In the genomic region with DNA sequence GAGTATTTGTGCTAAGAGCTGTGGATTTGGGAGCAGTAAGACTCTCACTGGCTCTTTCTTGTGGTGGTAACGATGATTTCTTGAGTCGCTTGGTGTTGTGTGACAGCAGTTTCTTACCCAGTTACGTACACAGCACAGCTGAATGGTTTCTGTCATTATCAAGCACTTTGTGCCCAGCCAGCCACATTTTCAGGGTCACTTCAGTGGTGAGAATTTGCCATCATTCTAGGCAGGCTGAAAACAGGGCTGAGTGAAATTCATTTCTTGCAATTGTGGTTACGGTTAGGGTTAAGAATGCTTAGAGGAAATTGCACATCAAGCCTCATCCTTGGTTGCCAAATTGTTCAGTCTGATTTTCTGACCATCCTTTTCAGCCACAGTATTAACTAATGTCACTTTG, we compare ENCODE assay signal across 19 cellular contexts.
A peak's percentile ranks its signal among the peaks of the same experiment; 100 is the strongest.
DNase-seq lines count a peak whose midpoint lies in the region; ATAC-seq, FAIRE-seq and TF ChIP-seq lines count a peak whose summit lies in the region.
"Had no signal": no experiment of that assay in that cellular context is flagged by ENCODE, and none has a peak within 500 bp of the region (broad histone marks: within the 10 kb centered on the region; RNA-seq: fewer than 3 reads in every experiment).

No MANE protein-coding gene starts in this region.

- H3K27me3 ChIP-seq in Loucy (ENCODE audit: insufficient read depth, low read length, poor library complexity, severe bottlenecking): no peaks in the 10 kb centered on the region
- no peaks in the 10 kb centered on the region for H3K27me3 ChIP-seq in pancreas
- H3K27me3 ChIP-seq: BE2C, Peyer's patch, SJCRH30 had no signal

- peak overlapping the region; percentile 26 for H3K4me2 ChIP-seq in Loucy (ENCODE audit: low read depth, low read length, poor library complexity, severe bottlenecking)
- H3K4me2 ChIP-seq: KMS-11 had no signal

- intact Hi-C loops in pancreas (cut with DNase I): no loop called here

- H3K36me3 ChIP-seq in Loucy (ENCODE audit: insufficient read depth, low read length) (no peaks in the 10 kb centered on the region), pancreas (no peaks in the 10 kb centered on the region)
- H3K36me3 ChIP-seq: BE2C, Peyer's patch had no signal

- H2AFZ ChIP-seq in Loucy (ENCODE audit: low read length): no peak overlapping the region

- H3K9me3 ChIP-seq in Loucy (ENCODE audit: insufficient read depth, low read depth, low read length) (no peaks in the 10 kb centered on the region), pancreas (no peaks in the 10 kb centered on the region)
- H3K9me3 ChIP-seq: BE2C, Peyer's patch, SJCRH30 had no signal

- TF ChIP-seq POLR2A in erythroblast (IDR thresholded peaks at IDR 0.05; ENCODE audit: low read length): peak; percentile 31

- no peaks in the 10 kb centered on the region for H3K79me2 ChIP-seq in Loucy (ENCODE audit: insufficient read depth, low read length)

- H3K4me1 ChIP-seq in Loucy (ENCODE audit: insufficient read depth, low read length, poor library complexity, severe bottlenecking) (peaks cover 47% of the 10 kb centered on the region), pancreas (no peaks in the 10 kb centered on the region)
- H3K4me1 ChIP-seq: BE2C, Peyer's patch had no signal

- H3K9ac ChIP-seq in Loucy (ENCODE audit: low read depth, low read length, poor library complexity, severe bottlenecking): peak overlapping the region; percentile 7
- H3K9ac ChIP-seq: KMS-11 had no signal

- WGBS in pancreas, 2 donors: 66 to 67% methylated on average over 4 of the region's 4 CpGs

- H3K4me3 ChIP-seq in Loucy (ENCODE audit: low read length, poor library complexity, severe bottlenecking) (no peak overlapping the region), pancreas (no peak overlapping the region)
- H3K4me3 ChIP-seq: Peyer's patch, SJCRH30 had no signal

- no peak for ATAC-seq in pancreas

- H4K20me1 ChIP-seq in Loucy (ENCODE audit: insufficient read depth, low read length, poor library complexity, severe bottlenecking): no peaks in the 10 kb centered on the region

- H3K27ac ChIP-seq in pancreas: no peak overlapping the region
- H3K27ac ChIP-seq: KMS-11, Peyer's patch, SJCRH30 had no signal

- no peaks in the 10 kb centered on the region for H3K9me2 ChIP-seq in Loucy (replicated peaks; ENCODE audit: low read depth, low read length)

- TF ChIP-seq CTCF in Loucy (conservative IDR thresholded peaks at IDR 0.05; ENCODE audit: low read length): no peak
- no peak for TF ChIP-seq CTCF in pancreas (IDR thresholded peaks at IDR 0.05)

- peak; percentile 11 for DNase-seq in NOMO-1 treated with DMSO at 0.1 percent for 48 hours (lab: John Stamatoyannopoulos, UW; ENCODE audit: unreplicated experiment)
- DNase-seq in erythroblast (lab: John Stamatoyannopoulos, UW): peak; percentile 52 to 54
- peak; percentile 36 for DNase-seq in retina
- DNase-seq in pancreas: no peak
- no peak for DNase-seq in stimulated activated CD4-positive, alpha-beta T cell treated with anti-CD3 and anti-CD28 coated beads, Interleukin-12 subunit alpha, Interleukin-12 subunit beta, amount 100 ng/mL, for 4 hours
- no peak for DNase-seq in dermis blood vessel endothelial cell
- DNase-seq: BE2C, EL, GF-D8, IMR-90, NCI-H1092, NCI-H1436, NCI-H187 treated with DMSO at 0.1 percent for 48 hours, NCI-H510A, Peyer's patch, SJCRH30 had no signal

- FAIRE-seq in pancreas (lab: Jason Lieb, UNC): no peak
- FAIRE-seq: H54 had no signal

- H3F3A ChIP-seq in Loucy (ENCODE audit: low read depth): no peaks in the 10 kb centered on the region

Comparison
In these comparisons a context has a peak if more than half of its experiments do, and no peak if none do; other contexts are left out.
1. DNase-seq: peak in NOMO-1 treated with DMSO at 0.1 percent for 48 hours (single experiment), erythroblast (2 of 2) and retina (single experiment); none in pancreas (0 of 6), stimulated activated CD4-positive, alpha-beta T cell treated with anti-CD3 and anti-CD28 coated beads, Interleukin-12 subunit alpha, Interleukin-12 subunit beta, amount 100 ng/mL, for 4 hours (single experiment) and dermis blood vessel endothelial cell (single experiment).